Comparison of ENCODE assay signal across 25 cellular contexts in genomic region chr3:89867286-89867685, GRCh38.
"Had no signal": no experiment of that assay in that cellular context is flagged by ENCODE, and none has a peak within 500 bp of the region (broad histone marks: within the 10 kb centered on the region; RNA-seq: fewer than 3 reads in every experiment).

No MANE protein-coding gene starts in this region.

- H3K27me3 ChIP-seq: colonic mucosa, esophagus squamous epithelium, neutrophil, stomach, thyroid gland, uterus had no signal

- ATAC-seq: left colon; left ventricle myocardium superior; naive thymus-derived CD4-positive, alpha-beta T cell; psoas muscle; sciatic nerve had no signal

- H3K9me3 ChIP-seq: colonic mucosa, esophagus squamous epithelium, neutrophil, psoas muscle, stomach, thyroid gland, uterus had no signal

- H3K27ac ChIP-seq: colonic mucosa, epithelial cell of prostate, esophagus squamous epithelium, neutrophil, psoas muscle, stomach, thyroid gland, uterus had no signal

- H3K4me1 ChIP-seq: colonic mucosa, esophagus squamous epithelium, psoas muscle, stomach, thyroid gland, uterus had no signal

- DNase-seq: cerebellar nuclear complex; colonic mucosa; dermis blood vessel endothelial cell; effector memory CD4-positive, alpha-beta T cell; esophagus squamous epithelium; foreskin melanocyte; head of caudate nucleus; hippocampal formation; left colon; left ventricle myocardium superior; mesendoderm; naive thymus-derived CD4-positive, alpha-beta T cell; psoas muscle; retina; small intestine; stimulated activated CD4-positive, alpha-beta T cell treated with anti-CD3 and anti-CD28 coated beads, Interleukin-12 subunit alpha, Interleukin-12 subunit beta, amount 100 ng/mL, for 4 hours; stimulated activated naive CD4-positive, alpha-beta T cell; stomach; thyroid gland; uterus had no signal

- FAIRE-seq: endometrium, small intestine had no signal

- H3K4me3 ChIP-seq: colonic mucosa, esophagus squamous epithelium, lung, psoas muscle, stomach, thyroid gland, uterus had no signal

- H3K36me3 ChIP-seq: colonic mucosa, esophagus squamous epithelium, neutrophil, stomach, thyroid gland, uterus had no signal
